Comparison of ENCODE assay signal across 7 cellular contexts in the genomic region with DNA sequence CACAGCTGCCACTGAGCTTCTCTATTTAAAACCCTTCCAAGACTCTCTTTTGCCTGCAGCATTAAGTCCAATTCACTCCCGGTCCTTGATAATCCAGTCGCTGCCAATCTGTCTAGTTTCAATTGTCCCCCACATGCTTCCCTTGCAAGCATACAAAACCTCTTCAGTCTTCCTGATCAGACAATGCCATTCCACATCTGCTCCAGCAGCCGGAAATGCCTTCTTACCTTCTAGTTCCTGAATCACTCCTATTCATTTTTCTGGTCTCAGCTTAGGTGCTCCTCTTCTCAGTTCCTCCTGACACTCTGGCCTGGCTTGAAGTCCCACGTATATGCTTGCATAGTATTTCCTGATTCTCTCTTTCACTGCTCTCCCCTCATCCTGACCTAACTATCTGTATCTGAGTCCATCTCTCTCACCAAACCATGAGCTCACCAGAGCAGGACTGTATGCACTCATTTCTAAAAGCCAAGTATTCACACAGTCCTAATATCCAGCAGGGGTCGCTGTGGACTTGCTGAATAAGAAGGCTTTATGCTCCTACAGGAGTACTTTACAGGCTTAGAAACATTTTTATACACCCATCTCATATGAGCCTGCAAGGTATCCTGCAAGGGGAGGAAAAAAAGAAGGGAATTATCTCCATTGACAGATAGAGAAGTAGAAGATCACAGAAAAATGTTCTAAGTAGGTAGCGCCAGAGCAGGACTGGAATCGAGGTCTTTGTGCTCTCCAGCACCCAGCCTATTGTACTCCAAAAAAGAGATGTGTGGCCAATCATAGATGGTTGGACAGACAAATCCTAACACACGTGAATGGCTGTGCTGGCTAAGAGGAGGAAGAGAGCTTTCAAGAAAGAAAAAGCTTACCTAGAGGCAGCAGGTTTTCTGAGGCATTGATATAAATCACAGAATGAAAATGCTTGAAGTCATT. TPM values are rescaled to one million over a fixed set of nuclear protein-coding genes. Genes with fewer than 3 reads are reported as not detected.
DNase-seq lines count a peak whose midpoint lies in the region; ATAC-seq, FAIRE-seq and TF ChIP-seq lines count a peak whose summit lies in the region.

No MANE protein-coding gene starts in this region.

- peak; percentile 66 for ATAC-seq in HG03571 (IDR thresholded peaks at IDR 0.05; ENCODE audit: unreplicated experiment)

- DNase-seq in GM12892 (ENCODE audit: insufficient read length) (no peak), NCI-H748 (lab: John Stamatoyannopoulos, UW; ENCODE audit: unreplicated experiment) (peak; percentile 86), medulla oblongata (ENCODE audit: extremely low spot score) (peak; percentile 96)
- DNase-seq in activated CD4-positive, alpha-beta T cell treated with anti-CD3 and anti-CD28 coated beads, Interleukin-2, amount 50 U/mL, for 48 hours = peak; percentile 49 to 69
- DNase-seq in effector CD4-positive, alpha-beta T cell = peak; percentile 56
- peak; percentile 27 to 40 for DNase-seq in stimulated activated CD8-positive, alpha-beta memory T cell treated with anti-CD3 and anti-CD28 coated beads, Interleukin-2, amount 100 ng/mL, for 1 hour (ENCODE audit: low read depth in 2 of 2)

- no peak for TF ChIP-seq POLR2A in GM12892 (IDR thresholded peaks at IDR 0.05; ENCODE audit: low read depth, low read length)

- peak; percentile 87 for FAIRE-seq in GM12892 (lab: Jason Lieb, UNC)

RNA-seq across cellular contexts. Expression of a gene that starts 19.2 kb away (rescaled TPM):
- 4.6 TPM for polyA plus RNA-seq in GM12892 (2012; ENCODE audit: missing spikeins)

RNA-seq across cellular contexts. Expression of a gene that starts 19.4 kb away (rescaled TPM):
- 129 TPM for polyA plus RNA-seq in GM12892 (2012; ENCODE audit: missing spikeins)

RNA-seq across cellular contexts. Expression of a gene that starts 59.0 kb away (rescaled TPM):
- polyA plus RNA-seq in GM12892 (2012; ENCODE audit: missing spikeins) = 8.6 TPM
